In genomic region chr13:72808917-72809500, GRCh38 we compare ENCODE assay signal across 9 cellular contexts. TPM values are rescaled to one million over a fixed set of nuclear protein-coding genes. Genes with fewer than 3 reads are reported as not detected.
DNase-seq lines count a peak whose midpoint lies in the region; ATAC-seq and TF ChIP-seq lines count a peak whose summit lies in the region.
"Had no signal": no experiment of that assay in that cellular context is flagged by ENCODE, and none has a peak within 500 bp of the region (broad histone marks: within the 10 kb centered on the region; RNA-seq: fewer than 3 reads in every experiment).

No MANE protein-coding gene starts in this region.

- H3K9me3 Mint-ChIP-seq in GM23338 (no peaks in the 10 kb centered on the region), activated B cell treated with CpG ODN at 0.5 μM for 24 hours (no peaks in the 10 kb centered on the region)

- H3K4me1 Mint-ChIP-seq in GM23338 (no peaks in the 10 kb centered on the region), activated B cell treated with CpG ODN at 0.5 μM for 24 hours (no peaks in the 10 kb centered on the region)

- H3K27ac Mint-ChIP-seq in GM23338 (no peak overlapping the region), activated B cell treated with CpG ODN at 0.5 μM for 24 hours (no peak overlapping the region)

- POLR2A ChIA-PET in activated B cell treated with CpG ODN at 0.5 μM for 24 hours (lab: Charles Lee): no interaction called here

- CTCF ChIA-PET in activated B cell treated with CpG ODN at 0.5 μM for 24 hours (lab: Charles Lee): interaction anchor here (1.2 to 1.3 kb wide), 2 partner anchors 21 to 41 kb away, joined by 4 to 7 read pairs; no protein-coding TSS in a partner anchor

- H3K4me3 Mint-ChIP-seq in GM23338 (no peak overlapping the region), activated B cell treated with CpG ODN at 0.5 μM for 24 hours (no peak overlapping the region)

- H2AFZ ChIP-seq in GM23338: no peak overlapping the region

- intact Hi-C loops in activated B cell treated with CpG ODN at 0.5 μM for 24 hours (cut with micrococcal nuclease) (no loop called here), left colon (cut with DNase I, micrococcal nuclease) (loop anchor here in 1 of 2 donors (10.0 kb wide), 1 partner anchor 906 kb away; no protein-coding TSS in a partner anchor)

- ATAC-seq in GM23338 (no peak), activated B cell treated with CpG ODN at 0.5 μM for 24 hours (ENCODE audit: low read depth) (no peak), left colon (peak; percentile 34), GM18858 (IDR thresholded peaks at IDR 0.05; ENCODE audit: unreplicated experiment) (no peak), GM21737 (IDR thresholded peaks at IDR 0.05; ENCODE audit: unreplicated experiment) (no peak)

- H3K36me3 Mint-ChIP-seq in GM23338 (ENCODE audit: low read depth) (peaks cover 19% of the 10 kb centered on the region; the same call in 2 of the 3 replicates), activated B cell treated with CpG ODN at 0.5 μM for 24 hours (ENCODE audit: low read depth) (peaks cover 31% of the 10 kb centered on the region)

- H3K4me1 ChIP-seq in GM23338 (ENCODE audit: insufficient read depth): no peaks in the 10 kb centered on the region
- H3K4me1 ChIP-seq: uterus had no signal

- no peaks in the 10 kb centered on the region for H3F3A ChIP-seq in GM23338 (replicated peaks; ENCODE audit: low read depth)

- H3K36me3 ChIP-seq in GM23338 (ENCODE audit: insufficient read depth): no peaks in the 10 kb centered on the region
- H3K36me3 ChIP-seq: uterus had no signal

- TF ChIP-seq CTCF in AG09309 (IDR thresholded peaks at IDR 0.05; ENCODE audit: control insufficient read depth, insufficient read depth, low read depth, low read length, missing control alignments): peak; percentile 22
- peak in 1 of 2 experiments; percentile 79; a peak in 3 of 4 replicates for TF ChIP-seq CTCF in GM23338 (conservative IDR thresholded peaks at IDR 0.05; ENCODE audit: low read depth in 2 of 2)
- peak; percentile 92 for TF ChIP-seq CTCF in activated B cell treated with CpG ODN at 0.5 μM for 24 hours (IDR thresholded peaks at IDR 0.05)

- H3K79me2 ChIP-seq in GM23338 (replicated peaks; ENCODE audit: insufficient read depth): no peaks in the 10 kb centered on the region

- no peak overlapping the region for H3K27ac ChIP-seq in GM23338 (ENCODE audit: low read depth)
- H3K27ac ChIP-seq: uterus had no signal

- no peaks in the 10 kb centered on the region for H4K20me1 ChIP-seq in GM23338 (replicated peaks; ENCODE audit: insufficient read depth)

- no peaks in the 10 kb centered on the region for H3K9me2 ChIP-seq in GM23338 (ENCODE audit: insufficient read depth)

- DNase-seq in AG09309 (ENCODE audit: low read depth): no peak
- DNase-seq in GM23338 (ENCODE audit: low spot score): peak; percentile 39
- DNase-seq in activated B cell treated with CpG ODN at 0.5 μM for 24 hours: no peak
- no peak for DNase-seq in left colon
- DNase-seq in kidney glomerular epithelial cell (lab: John Stamatoyannopoulos, UW): no peak
- no peak for DNase-seq in NCI-H128 (lab: John Stamatoyannopoulos, UW; ENCODE audit: unreplicated experiment)
- DNase-seq: uterus had no signal

- H3K4me2 ChIP-seq in GM23338: no peak overlapping the region

- H3K27me3 Mint-ChIP-seq in GM23338 (ENCODE audit: insufficient read depth, low read depth, poor library complexity) (no peaks in the 10 kb centered on the region), activated B cell treated with CpG ODN at 0.5 μM for 24 hours (no peaks in the 10 kb centered on the region)

- H3K4me3 ChIP-seq in AG09309 (ENCODE audit: control insufficient read depth, low read depth, low read length) (no peak overlapping the region), GM23338 (no peak overlapping the region)
- H3K4me3 ChIP-seq: uterus had no signal

- H3K27me3 ChIP-seq in GM23338 (ENCODE audit: insufficient read depth): no peaks in the 10 kb centered on the region
- H3K27me3 ChIP-seq: uterus had no signal

TF ChIP-seq in GM23338, 12 proteins besides CTCF, POLR2A, EP300 and RAD21:
- TF ChIP-seq ETS1 (IDR thresholded peaks at IDR 0.05) (no peak), JUNB (IDR thresholded peaks at IDR 0.05; ENCODE audit: unreplicated experiment) (no peak), POLR2AphosphoS5 (IDR thresholded peaks at IDR 0.05; ENCODE audit: low read depth) (no peak), EZH2 (IDR thresholded peaks at IDR 0.05; ENCODE audit: low read depth, unreplicated experiment) (no peak)

RNA-seq across cellular contexts. Expression of gene PIBF1, which starts 27.1 kb away (rescaled TPM):
- 15.6 and 22.6 TPM in 2 replicates for total RNA-seq in GM23338 (2014; rRNA removed; shearing (Covaris generic))
- 11.4 and 14.9 TPM in 2 replicates for polyA plus RNA-seq in GM23338 (2016; fragmentation: Nextera tagmentation; extraction: Ambion mirVana)
- total RNA-seq in activated B cell treated with CpG ODN at 0.5 μM for 24 hours (25.8 and 32.7 TPM in 2 replicates), left colon (10 to 100 TPM; 17.3 to 19.1 TPM)

RNA-seq across cellular contexts. Expression of gene DIS3, which starts 27.3 kb away (rescaled TPM):
- total RNA-seq in GM23338 (2014; rRNA removed; shearing (Covaris generic)): 43.4 and 45.1 TPM in 2 replicates
- polyA plus RNA-seq in GM23338 (2016; fragmentation: Nextera tagmentation; extraction: Ambion mirVana): 37.0 and 37.7 TPM in 2 replicates
- total RNA-seq in activated B cell treated with CpG ODN at 0.5 μM for 24 hours (43.2 and 45.2 TPM in 2 replicates), left colon (10 to 100 TPM; 21.7 to 23.9 TPM)
